ENCODE assay signal across 28 cellular contexts in the genomic region with DNA sequence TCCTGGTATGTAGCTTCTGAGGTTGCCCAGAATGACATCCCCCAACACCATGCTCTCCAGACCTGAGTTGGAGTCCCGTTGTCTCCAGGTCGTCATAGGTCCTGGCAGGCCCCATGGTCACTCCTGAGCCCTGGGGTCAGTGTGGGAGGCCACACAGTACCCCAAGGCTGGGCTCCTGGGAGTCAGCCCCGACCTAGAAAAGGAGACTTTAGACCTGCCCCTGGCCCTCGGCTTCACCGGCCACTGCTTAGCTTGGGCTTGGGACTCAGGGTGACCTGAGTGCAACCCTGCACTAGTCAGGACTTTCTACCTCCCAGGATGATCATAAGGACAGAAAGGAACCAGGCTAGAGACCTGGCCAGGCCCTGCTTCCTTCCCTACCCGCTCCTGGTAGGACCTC.
"Had no signal": no experiment of that assay in that cellular context is flagged by ENCODE, and none has a peak within 500 bp of the region (broad histone marks: within the 10 kb centered on the region; RNA-seq: fewer than 3 reads in every experiment).

No MANE protein-coding gene starts in this region.

- H3K27ac Mint-ChIP-seq: mesothelial cell of epicardium; natural killer cell; nephron progenitor cell; stimulated activated naive B cell treated with anti-CD40 and anti-IgM and Interleukin-4, amounts not matched to agents 10 μg/mL and 1 μg/mL and 100 μg/mL, for 72 hours had no signal

- H3K4me1 ChIP-seq: left lung, psoas muscle, right atrium auricular region, uterus had no signal

- FAIRE-seq: keratinocyte had no signal

- H3K9me3 Mint-ChIP-seq: mesothelial cell of epicardium; naive B cell; natural killer cell; nephron progenitor cell; stimulated activated naive B cell treated with anti-CD40 and anti-IgM and Interleukin-4, amounts not matched to agents 10 μg/mL and 1 μg/mL and 100 μg/mL, for 72 hours had no signal

- H3K27ac ChIP-seq: left lung, parathyroid adenoma, psoas muscle, right atrium auricular region, stomach, suprapubic skin, thoracic aorta, tibial artery, uterus had no signal

- H3K9me3 ChIP-seq: left lung, psoas muscle, right atrium auricular region, stomach, suprapubic skin, thoracic aorta, tibial artery, uterus had no signal

- ATAC-seq: left colon; left lung; natural killer cell; psoas muscle; sciatic nerve; stimulated activated naive B cell treated with anti-CD40 and anti-IgM and Interleukin-4, amounts not matched to agents 10 μg/mL and 1 μg/mL and 100 μg/mL, for 72 hours; stimulated activated naive CD8-positive, alpha-beta T cell treated with anti-CD3 and anti-CD28 coated beads, Interleukin-15, Interleukin-2, amounts not matched to agents 100 U/mL and 50 U/mL, for 24 hours had no signal

- DNase-seq: hippocampal formation; left colon; mesendoderm; naive B cell; natural killer cell; nephron progenitor cell; nucleus accumbens; stimulated activated CD4-positive, alpha-beta T cell treated with anti-CD3 and anti-CD28 coated beads, Interleukin-12 subunit alpha, Interleukin-12 subunit beta, amount 100 ng/mL, for 4 hours; stimulated activated CD4-positive, alpha-beta T cell treated with anti-CD3 and anti-CD28 coated beads, Interleukin-15, amount 100 ng/mL, for 24 hours; stimulated activated CD4-positive, alpha-beta T cell treated with anti-CD3 and anti-CD28 coated beads, Interleukin-2, amount 100 ng/mL, for 24 hours; stimulated activated CD4-positive, alpha-beta T cell treated with anti-CD3 and anti-CD28 coated beads, Interleukin-4, amount 100 ng/mL, for 1 hour; stimulated activated naive B cell treated with anti-CD40 and anti-IgM and Interleukin-4, amounts not matched to agents 10 μg/mL and 1 μg/mL and 100 μg/mL, for 72 hours; stimulated activated naive CD8-positive, alpha-beta T cell treated with anti-CD3 and anti-CD28 coated beads, Interleukin-15, Interleukin-2, amounts not matched to agents 100 U/mL and 50 U/mL, for 24 hours; stomach; tibial artery; trophoblast cell; uterus had no signal

- H3K79me2 ChIP-seq: parathyroid adenoma had no signal

- H3K9ac ChIP-seq: parathyroid adenoma had no signal

- H3K36me3 Mint-ChIP-seq: mesothelial cell of epicardium; naive B cell; natural killer cell; stimulated activated naive B cell treated with anti-CD40 and anti-IgM and Interleukin-4, amounts not matched to agents 10 μg/mL and 1 μg/mL and 100 μg/mL, for 72 hours had no signal

- H3K27me3 ChIP-seq: left lung, right atrium auricular region, stomach, suprapubic skin, uterus had no signal

- H2AFZ ChIP-seq: parathyroid adenoma had no signal

- H3K4me3 ChIP-seq: left lung, lung, psoas muscle, right atrium auricular region, skin epidermis, stomach, suprapubic skin, thoracic aorta, tibial artery, uterus had no signal

- H3K36me3 ChIP-seq: left lung, right atrium auricular region, suprapubic skin, thoracic aorta, tibial artery, uterus had no signal

- H3K4me3 Mint-ChIP-seq: mesothelial cell of epicardium; naive B cell; natural killer cell; nephron progenitor cell; stimulated activated naive B cell treated with anti-CD40 and anti-IgM and Interleukin-4, amounts not matched to agents 10 μg/mL and 1 μg/mL and 100 μg/mL, for 72 hours had no signal
